Comparison of ENCODE assay signal across 27 cellular contexts in the genomic region with DNA sequence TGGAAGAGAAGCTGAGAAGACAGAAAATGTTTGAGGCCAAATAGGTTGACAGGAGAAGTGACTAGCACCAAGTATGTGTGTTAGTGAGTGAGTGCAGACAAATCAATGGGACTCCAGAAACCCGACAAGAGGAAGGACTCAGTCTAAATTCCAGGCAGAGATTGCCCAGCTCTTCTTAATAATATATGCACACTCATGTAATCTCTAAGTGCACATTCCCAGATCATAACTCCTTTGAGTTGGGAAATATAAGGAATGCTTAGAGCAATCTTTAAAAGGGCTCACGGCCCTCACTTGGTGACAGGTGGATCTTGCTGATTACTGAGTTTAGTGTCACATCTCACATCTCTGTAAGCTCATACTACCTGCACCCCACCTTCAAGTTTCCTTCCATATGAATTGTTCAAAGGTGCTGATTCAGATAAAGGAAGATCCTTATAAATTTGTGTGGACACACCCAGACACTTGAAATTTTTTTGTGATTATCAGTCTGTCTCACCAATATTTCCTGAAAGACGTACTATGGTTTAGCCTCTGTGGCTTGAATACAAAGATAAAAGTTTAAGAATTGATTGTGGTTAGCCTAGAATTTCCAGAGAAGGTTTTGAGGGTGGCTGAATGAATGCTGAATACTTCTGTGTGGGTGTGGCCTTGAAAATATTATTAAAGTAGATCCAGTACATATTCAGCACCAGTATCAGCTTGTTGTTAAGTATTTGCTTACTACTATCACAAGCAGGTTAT.
"Had no signal": no experiment of that assay in that cellular context is flagged by ENCODE, and none has a peak within 500 bp of the region (broad histone marks: within the 10 kb centered on the region; RNA-seq: fewer than 3 reads in every experiment).

No MANE protein-coding gene starts in this region.

- H3K4me3 ChIP-seq: coronary artery, esophagus muscularis mucosa, heart right ventricle, lower lobe of right lung, ovary, psoas muscle, sigmoid colon, skin epidermis, spleen, thoracic aorta, tibial nerve had no signal

- H3K27me3 ChIP-seq: esophagus muscularis mucosa, ovary, sigmoid colon, tibial nerve had no signal

- DNase-seq: dermis blood vessel endothelial cell; effector memory CD4-positive, alpha-beta T cell; foreskin melanocyte; glutamatergic neuron; heart right ventricle; hippocampal formation; kidney glomerular epithelial cell; left colon; left ventricle myocardium superior; lower lobe of right lung; natural killer cell; occipital lobe; ovary; posterior cingulate gyrus; psoas muscle; right cardiac atrium; sigmoid colon; spleen; stimulated activated CD4-positive, alpha-beta T cell treated with anti-CD3 and anti-CD28 coated beads, Interleukin-4, amount 100 ng/mL, for 4 hours; stimulated activated naive CD8-positive, alpha-beta T cell treated with anti-CD3 and anti-CD28 coated beads, Interleukin-15, Interleukin-2, amounts not matched to agents 100 U/mL and 50 U/mL, for 24 hours; substantia nigra had no signal

- ATAC-seq: heart right ventricle; left colon; left ventricle myocardium superior; natural killer cell; psoas muscle; right cardiac atrium; stimulated activated memory B cell treated with anti-CD40 and anti-IgM and Interleukin-4, amounts not matched to agents 10 μg/mL and 1 μg/mL and 100 μg/mL, for 72 hours; stimulated activated naive CD8-positive, alpha-beta T cell treated with anti-CD3 and anti-CD28 coated beads, Interleukin-15, Interleukin-2, amounts not matched to agents 100 U/mL and 50 U/mL, for 24 hours had no signal

- H3K9me3 ChIP-seq: esophagus muscularis mucosa, heart right ventricle, lower lobe of right lung, ovary, psoas muscle, sigmoid colon, spleen, thoracic aorta, tibial nerve had no signal

- H3K27ac ChIP-seq: coronary artery, esophagus muscularis mucosa, heart right ventricle, lower lobe of right lung, ovary, psoas muscle, sigmoid colon, skin epidermis, spleen, thoracic aorta, tibial nerve had no signal

- H3K4me1 ChIP-seq: heart right ventricle, lower lobe of right lung, psoas muscle, sigmoid colon, spleen, tibial nerve had no signal

- H3K36me3 ChIP-seq: esophagus muscularis mucosa, heart right ventricle, lower lobe of right lung, ovary, sigmoid colon, spleen, thoracic aorta, tibial nerve had no signal
